ENCODE assay signal across 15 cellular contexts in the genomic region with DNA sequence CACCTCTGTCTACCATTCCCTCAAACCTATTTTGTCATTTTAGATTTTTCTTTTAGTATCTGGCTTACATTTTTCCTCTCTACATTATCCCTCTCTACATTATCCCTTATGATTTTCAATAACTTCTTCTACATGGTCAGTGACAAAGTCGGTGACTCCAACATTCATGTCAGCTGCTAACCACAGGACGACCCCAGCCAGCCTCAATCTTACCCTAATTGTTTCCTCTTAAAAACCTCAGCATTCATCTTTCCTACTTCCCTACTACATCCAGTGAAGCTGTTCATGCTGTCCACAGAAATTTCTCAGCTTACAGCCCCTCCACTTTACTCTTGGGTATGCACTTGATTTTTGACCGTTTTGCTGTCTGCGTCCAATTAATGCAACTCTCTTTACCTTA. TPM values are rescaled to one million over a fixed set of nuclear protein-coding genes. Genes with fewer than 3 reads are reported as not detected.
DNase-seq lines count a peak whose midpoint lies in the region; ATAC-seq and TF ChIP-seq lines count a peak whose summit lies in the region.
"Had no signal": no experiment of that assay in that cellular context is flagged by ENCODE, and none has a peak within 500 bp of the region (broad histone marks: within the 10 kb centered on the region; RNA-seq: fewer than 3 reads in every experiment).

No MANE protein-coding gene starts in this region.

- peaks cover 5% of the 10 kb centered on the region for H3K36me3 Mint-ChIP-seq in activated CD4-positive, alpha-beta T cell treated with anti-CD3 and anti-CD28 coated beads, Interleukin-2, amount 10 ng/mL, durations not matched to agents 24 days and 14 days (ENCODE audit: low read depth)
- peaks cover 2% of the 10 kb centered on the region for H3K36me3 Mint-ChIP-seq in activated CD4-positive, alpha-beta T cell treated with anti-CD3 and anti-CD28 coated beads for 36 hours (ENCODE audit: low read depth)
- peaks cover 75% of the 10 kb centered on the region for H3K36me3 Mint-ChIP-seq in nephron progenitor cell (ENCODE audit: low read depth)
- H3K36me3 Mint-ChIP-seq in type B pancreatic cell, result peaks cover 60% of the 10 kb centered on the region
- H3K36me3 Mint-ChIP-seq: CD8-positive, alpha-beta T cell had no signal

- POLR2A ChIA-PET in activated CD4-positive, alpha-beta T cell treated with anti-CD3 and anti-CD28 coated beads for 36 hours (lab: Charles Lee), result interaction anchor here (1.3 kb wide), 1 partner anchor 8 kb away, joined by 6 read pairs; a partner anchor contains a TSS

- no peaks in the 10 kb centered on the region for H3K9me3 Mint-ChIP-seq in activated CD4-positive, alpha-beta T cell treated with anti-CD3 and anti-CD28 coated beads, Interleukin-2, amount 10 ng/mL, durations not matched to agents 24 days and 14 days
- H3K9me3 Mint-ChIP-seq in activated CD4-positive, alpha-beta T cell treated with anti-CD3 and anti-CD28 coated beads for 36 hours (ENCODE audit: low read depth), result no peaks in the 10 kb centered on the region
- H3K9me3 Mint-ChIP-seq in nephron progenitor cell (peaks cover 29% of the 10 kb centered on the region), type B pancreatic cell (peaks cover 4% of the 10 kb centered on the region)
- H3K9me3 Mint-ChIP-seq: CD8-positive, alpha-beta T cell had no signal

- TF ChIP-seq CTCF in nephron progenitor cell (IDR thresholded peaks at IDR 0.05) (no peak), type B pancreatic cell (conservative IDR thresholded peaks at IDR 0.05) (no peak)

- peaks cover 11% of the 10 kb centered on the region for H3K27me3 Mint-ChIP-seq in activated CD4-positive, alpha-beta T cell treated with anti-CD3 and anti-CD28 coated beads, Interleukin-2, amount 10 ng/mL, durations not matched to agents 24 days and 14 days
- peaks cover 17% of the 10 kb centered on the region for H3K27me3 Mint-ChIP-seq in activated CD4-positive, alpha-beta T cell treated with anti-CD3 and anti-CD28 coated beads for 36 hours
- H3K27me3 Mint-ChIP-seq in nephron progenitor cell (ENCODE audit: low read depth, poor library complexity) (no peaks in the 10 kb centered on the region), type B pancreatic cell (no peaks in the 10 kb centered on the region)

- H3K4me3 Mint-ChIP-seq in activated CD4-positive, alpha-beta T cell treated with anti-CD3 and anti-CD28 coated beads, Interleukin-2, amount 10 ng/mL, durations not matched to agents 24 days and 14 days, result peak overlapping the region; percentile 9
- no peak overlapping the region for H3K4me3 Mint-ChIP-seq in activated CD4-positive, alpha-beta T cell treated with anti-CD3 and anti-CD28 coated beads for 36 hours
- H3K4me3 Mint-ChIP-seq in nephron progenitor cell, result peak overlapping the region; percentile 11
- H3K4me3 Mint-ChIP-seq in type B pancreatic cell, result no peak overlapping the region
- H3K4me3 Mint-ChIP-seq: CD8-positive, alpha-beta T cell had no signal

- H3K27ac Mint-ChIP-seq in activated CD4-positive, alpha-beta T cell treated with anti-CD3 and anti-CD28 coated beads, Interleukin-2, amount 10 ng/mL, durations not matched to agents 24 days and 14 days, result no peak overlapping the region
- H3K27ac Mint-ChIP-seq in activated CD4-positive, alpha-beta T cell treated with anti-CD3 and anti-CD28 coated beads for 36 hours, result no peak overlapping the region
- H3K27ac Mint-ChIP-seq in nephron progenitor cell, result peak overlapping the region; percentile 68
- H3K27ac Mint-ChIP-seq in type B pancreatic cell, result peak overlapping the region; percentile 3
- H3K27ac Mint-ChIP-seq: CD8-positive, alpha-beta T cell had no signal

- peaks cover 18% of the 10 kb centered on the region for H3K4me1 Mint-ChIP-seq in activated CD4-positive, alpha-beta T cell treated with anti-CD3 and anti-CD28 coated beads, Interleukin-2, amount 10 ng/mL, durations not matched to agents 24 days and 14 days
- peaks cover 16% of the 10 kb centered on the region for H3K4me1 Mint-ChIP-seq in activated CD4-positive, alpha-beta T cell treated with anti-CD3 and anti-CD28 coated beads for 36 hours
- peaks cover 42% of the 10 kb centered on the region for H3K4me1 Mint-ChIP-seq in nephron progenitor cell
- peaks cover 25% of the 10 kb centered on the region for H3K4me1 Mint-ChIP-seq in type B pancreatic cell (ENCODE audit: unreplicated experiment)

- CTCF ChIA-PET in activated CD4-positive, alpha-beta T cell treated with anti-CD3 and anti-CD28 coated beads for 36 hours (lab: Charles Lee), result no interaction called here

- intact Hi-C loops in activated CD4-positive, alpha-beta T cell treated with anti-CD3 and anti-CD28 coated beads, Interleukin-2, amount 10 ng/mL, durations not matched to agents 24 days and 14 days (cut with micrococcal nuclease), result no loop called here
- intact Hi-C loops in activated CD4-positive, alpha-beta T cell treated with anti-CD3 and anti-CD28 coated beads for 36 hours (cut with DNase I, micrococcal nuclease), result no loop called here

- ATAC-seq in activated CD4-positive, alpha-beta T cell treated with anti-CD3 and anti-CD28 coated beads for 36 hours, result no peak
- no peak for ATAC-seq in GM18502 (IDR thresholded peaks at IDR 0.05; ENCODE audit: poor library complexity, unreplicated experiment)
- ATAC-seq: CD8-positive, alpha-beta T cell had no signal

- no peak for DNase-seq in activated CD4-positive, alpha-beta T cell treated with anti-CD3 and anti-CD28 coated beads, Interleukin-2, amount 10 ng/mL, durations not matched to agents 24 days and 14 days
- DNase-seq in activated CD4-positive, alpha-beta T cell treated with anti-CD3 and anti-CD28 coated beads for 36 hours, result no peak
- DNase-seq in astrocyte of the hippocampus (ENCODE audit: low read depth, low spot score), result peak; percentile 12
- DNase-seq in nephron progenitor cell, result no peak
- DNase-seq in type B pancreatic cell (ENCODE audit: extremely low spot score, unreplicated experiment), result no peak
- no peak for DNase-seq in Ammon's horn (ENCODE audit: low spot score)
- DNase-seq in NCI-H2081 (lab: John Stamatoyannopoulos, UW), result no peak
- DNase-seq: 8988T; CD8-positive, alpha-beta T cell; DMS79; Kasumi-1; NCI-H1417 treated with DMSO at 0.1 percent for 48 hours; NCI-H2029 treated with DMSO at 0.1 percent for 48 hours; NCI-H748 treated with DMSO at 0.1 percent for 48 hours had no signal

RNA-seq across cellular contexts. Expression of a gene that starts 8.3 kb away (rescaled TPM):
- total RNA-seq in activated CD4-positive, alpha-beta T cell treated with anti-CD3 and anti-CD28 coated beads, Interleukin-2, amount 10 ng/mL, durations not matched to agents 24 days and 14 days, result 14.1 and 19.4 TPM in 2 replicates
- total RNA-seq in activated CD4-positive, alpha-beta T cell treated with anti-CD3 and anti-CD28 coated beads for 36 hours, result 10 to 100 TPM; 17.0 to 21.3 TPM
- 135 and 254 TPM in 2 replicates for total RNA-seq in type B pancreatic cell (ENCODE audit: low replicate concordance)

Comparison
In these comparisons a context has a peak if more than half of its experiments do, and no peak if none do; other contexts are left out.
1. H3K4me3 Mint-ChIP-seq: peak in activated CD4-positive, alpha-beta T cell treated with anti-CD3 and anti-CD28 coated beads, Interleukin-2, amount 10 ng/mL, durations not matched to agents 24 days and 14 days (single experiment) and nephron progenitor cell (single experiment); none in activated CD4-positive, alpha-beta T cell treated with anti-CD3 and anti-CD28 coated beads for 36 hours (single experiment) and type B pancreatic cell (single experiment).
2. H3K27ac Mint-ChIP-seq: peak in nephron progenitor cell (single experiment) and type B pancreatic cell (single experiment); none in activated CD4-positive, alpha-beta T cell treated with anti-CD3 and anti-CD28 coated beads, Interleukin-2, amount 10 ng/mL, durations not matched to agents 24 days and 14 days (single experiment) and activated CD4-positive, alpha-beta T cell treated with anti-CD3 and anti-CD28 coated beads for 36 hours (single experiment).